ENCODE assay signal across 21 cellular contexts in genomic region chr2:178825183-178825582, GRCh38. TPM values are rescaled to one million over a fixed set of nuclear protein-coding genes. Genes with fewer than 3 reads are reported as not detected.
DNase-seq lines count a peak whose midpoint lies in the region; ATAC-seq and TF ChIP-seq lines count a peak whose summit lies in the region.
"Had no signal": no experiment of that assay in that cellular context is flagged by ENCODE, and none has a peak within 500 bp of the region (broad histone marks: within the 10 kb centered on the region; RNA-seq: fewer than 3 reads in every experiment).

No MANE protein-coding gene starts in this region.

- peaks cover 39% of the 10 kb centered on the region for H3K4me1 Mint-ChIP-seq in HFFc6 (ENCODE audit: low read depth)
- peaks cover 4% of the 10 kb centered on the region for H3K4me1 Mint-ChIP-seq in activated CD4-positive, alpha-beta T cell treated with anti-CD3 and anti-CD28 coated beads, Interleukin-2, amount 10 ng/mL, durations not matched to agents 24 days and 14 days

- POLR2A ChIA-PET in AG04449 (lab: Yijun Ruan, JAX), result no interaction called here

- H3K36me3 ChIP-seq in tibial artery, result no peaks in the 10 kb centered on the region
- H3K36me3 ChIP-seq: right atrium auricular region had no signal

- H3K4me3 ChIP-seq in AG04449 (ENCODE audit: low read depth, low read length), result no peak overlapping the region
- H3K4me3 ChIP-seq in astrocyte of the spinal cord (ENCODE audit: low read depth, low read length), result no peak overlapping the region
- H3K4me3 ChIP-seq in tibial artery, result no peak overlapping the region
- H3K4me3 ChIP-seq: coronary artery, right atrium auricular region had no signal

- peaks cover 10% of the 10 kb centered on the region; the same call in 1 of the 2 replicates for H3K36me3 Mint-ChIP-seq in HFFc6 (ENCODE audit: low read depth)
- peaks cover 5% of the 10 kb centered on the region for H3K36me3 Mint-ChIP-seq in activated CD4-positive, alpha-beta T cell treated with anti-CD3 and anti-CD28 coated beads, Interleukin-2, amount 10 ng/mL, durations not matched to agents 24 days and 14 days (ENCODE audit: low read depth)

- in situ Hi-C loops in astrocyte of the spinal cord (cut with HindIII; ENCODE audit: low sequenced_read_pairs), result no loop called here

- ATAC-seq in foreskin keratinocyte (peak; percentile 28), GM18520 (IDR thresholded peaks at IDR 0.05; ENCODE audit: unreplicated experiment) (no peak)
- ATAC-seq: left cardiac atrium; stimulated activated naive CD8-positive, alpha-beta T cell treated with anti-CD3 and anti-CD28 coated beads, Interleukin-15, amount 100 ng/mL, for 72 hours had no signal

- H3K4me1 ChIP-seq in foreskin keratinocyte (no peaks in the 10 kb centered on the region), tibial artery (peaks cover 0 to 30% (median 5%) of the 10 kb centered on the region in 4 donors)

- intact Hi-C loops in activated CD4-positive, alpha-beta T cell treated with anti-CD3 and anti-CD28 coated beads, Interleukin-2, amount 10 ng/mL, durations not matched to agents 24 days and 14 days (cut with micrococcal nuclease), result no loop called here
- intact Hi-C loops in tibial artery (cut with DNase I; ENCODE audit: low total_unique reads), result no loop called here

- no peak for TF ChIP-seq CTCF in AG04449 (IDR thresholded peaks at IDR 0.05; ENCODE audit: insufficient read depth, low read length, missing control alignments)
- no peak for TF ChIP-seq CTCF in HFFc6 (IDR thresholded peaks at IDR 0.05)
- no peak for TF ChIP-seq CTCF in astrocyte of the spinal cord (IDR thresholded peaks at IDR 0.05; ENCODE audit: low read depth, low read length)
- TF ChIP-seq CTCF in foreskin keratinocyte (conservative IDR thresholded peaks at IDR 0.05), result no peak
- TF ChIP-seq CTCF in tibial artery (IDR thresholded peaks at IDR 0.05), result no peak

- 0 out of 2 replicates have a peak, but pooled peaks cover 11% of the 10 kb centered on the region for H3K9me3 Mint-ChIP-seq in HFFc6
- peaks cover 7% of the 10 kb centered on the region for H3K9me3 Mint-ChIP-seq in activated CD4-positive, alpha-beta T cell treated with anti-CD3 and anti-CD28 coated beads, Interleukin-2, amount 10 ng/mL, durations not matched to agents 24 days and 14 days
- H3K9me3 Mint-ChIP-seq: neural crest cell; stimulated activated naive CD8-positive, alpha-beta T cell treated with anti-CD3 and anti-CD28 coated beads, Interleukin-15, amount 100 ng/mL, for 72 hours; T-helper 2 cell treated with Interferon-gamma antibody and Interleukin-4, amounts not matched to agents 5 μg/mL and 100 μg/mL, for 36 hours had no signal

- H3K9me3 ChIP-seq in tibial artery, result no peaks in the 10 kb centered on the region
- H3K9me3 ChIP-seq: right atrium auricular region had no signal

- peaks cover 2% of the 10 kb centered on the region for H3K27me3 ChIP-seq in foreskin keratinocyte
- no peaks in the 10 kb centered on the region for H3K27me3 ChIP-seq in tibial artery
- H3K27me3 ChIP-seq: right atrium auricular region had no signal

- DNase-seq in AG04449 (ENCODE audit: low read depth, low spot score) (peak; percentile 4), HFFc6 (peak; percentile 67), astrocyte of the spinal cord (ENCODE audit: low read depth, low spot score) (peak; percentile 70), foreskin keratinocyte (peak in 1 of 2 donors; percentile 38), tibial artery (no peak), NCI-H2029 treated with DMSO at 0.1 percent for 48 hours (lab: John Stamatoyannopoulos, UW) (no peak)
- DNase-seq in activated CD4-positive, alpha-beta T cell treated with anti-CD3 and anti-CD28 coated beads, Interleukin-2, amount 10 ng/mL, durations not matched to agents 24 days and 14 days, result no peak
- DNase-seq: amygdala; CD4-positive, alpha-beta T cell; hypothalamus; left cardiac atrium; midbrain; NCI-H187 treated with DMSO at 0.1 percent for 48 hours; NCI-H510A treated with DMSO at 0.1 percent for 48 hours; stimulated activated CD4-positive, alpha-beta T cell treated with anti-CD3 and anti-CD28 coated beads, Interleukin-15, amount 100 ng/mL, for 24 hours; stimulated activated naive CD8-positive, alpha-beta T cell treated with anti-CD3 and anti-CD28 coated beads, Interleukin-15, amount 100 ng/mL, for 72 hours had no signal

- H3K27ac ChIP-seq in foreskin keratinocyte (no peak overlapping the region), tibial artery (no peak overlapping the region)
- H3K27ac ChIP-seq: coronary artery, right atrium auricular region had no signal

- no peak overlapping the region for H3K27ac Mint-ChIP-seq in HFFc6
- no peak overlapping the region for H3K27ac Mint-ChIP-seq in activated CD4-positive, alpha-beta T cell treated with anti-CD3 and anti-CD28 coated beads, Interleukin-2, amount 10 ng/mL, durations not matched to agents 24 days and 14 days
- H3K27ac Mint-ChIP-seq: CD4-positive, alpha-beta T cell; stimulated activated naive CD8-positive, alpha-beta T cell treated with anti-CD3 and anti-CD28 coated beads, Interleukin-15, amount 100 ng/mL, for 72 hours; T-helper 2 cell treated with Interferon-gamma antibody and Interleukin-4, amounts not matched to agents 5 μg/mL and 100 μg/mL, for 36 hours had no signal

- CTCF ChIA-PET in AG04449 (lab: Yijun Ruan, JAX), result interaction anchor here (0.8 kb wide), 1 partner anchor 20 kb away, joined by 3 read pairs; no protein-coding TSS in a partner anchor

- no peak overlapping the region for H3K4me3 Mint-ChIP-seq in HFFc6
- no peak overlapping the region for H3K4me3 Mint-ChIP-seq in activated CD4-positive, alpha-beta T cell treated with anti-CD3 and anti-CD28 coated beads, Interleukin-2, amount 10 ng/mL, durations not matched to agents 24 days and 14 days
- H3K4me3 Mint-ChIP-seq: CD4-positive, alpha-beta T cell; neural crest cell; stimulated activated naive CD8-positive, alpha-beta T cell treated with anti-CD3 and anti-CD28 coated beads, Interleukin-15, amount 100 ng/mL, for 72 hours; T-helper 2 cell treated with Interferon-gamma antibody and Interleukin-4, amounts not matched to agents 5 μg/mL and 100 μg/mL, for 36 hours had no signal

- H3K27me3 Mint-ChIP-seq in HFFc6 (ENCODE audit: insufficient read depth), result no peaks in the 10 kb centered on the region
- H3K27me3 Mint-ChIP-seq in activated CD4-positive, alpha-beta T cell treated with anti-CD3 and anti-CD28 coated beads, Interleukin-2, amount 10 ng/mL, durations not matched to agents 24 days and 14 days, result no peaks in the 10 kb centered on the region
- H3K27me3 Mint-ChIP-seq: CD4-positive, alpha-beta T cell; stimulated activated naive CD8-positive, alpha-beta T cell treated with anti-CD3 and anti-CD28 coated beads, Interleukin-15, amount 100 ng/mL, for 72 hours had no signal

RNA-seq across cellular contexts. Expression of gene TTN, which starts 18.0 kb away (rescaled TPM):
- under 1 TPM; 0.17 to 0.33 (median 0.23) TPM for total RNA-seq in HFFc6 (2021; fragmentation: NEBNext Ultra II Directional; extraction: Animal tissue kit (Norgen Biotek cat#: 25700))
- total RNA-seq in foreskin keratinocyte, result not detected in 2 replicates
- polyA plus RNA-seq in foreskin keratinocyte, result not detected in 2 replicates
- 2.8 and 2.9 TPM in 2 replicates for total RNA-seq in activated CD4-positive, alpha-beta T cell treated with anti-CD3 and anti-CD28 coated beads, Interleukin-2, amount 10 ng/mL, durations not matched to agents 24 days and 14 days

Comparison
In these comparisons a context has a peak if more than half of its experiments do, and no peak if none do; other contexts are left out.
1. DNase-seq: peak in AG04449 (single experiment), HFFc6 (single experiment) and astrocyte of the spinal cord (single experiment); none in activated CD4-positive, alpha-beta T cell treated with anti-CD3 and anti-CD28 coated beads, Interleukin-2, amount 10 ng/mL, durations not matched to agents 24 days and 14 days (single experiment), tibial artery (0 of 2) and NCI-H2029 treated with DMSO at 0.1 percent for 48 hours (single experiment).